Comparison of ENCODE assay signal across 14 cellular contexts in the genomic region with DNA sequence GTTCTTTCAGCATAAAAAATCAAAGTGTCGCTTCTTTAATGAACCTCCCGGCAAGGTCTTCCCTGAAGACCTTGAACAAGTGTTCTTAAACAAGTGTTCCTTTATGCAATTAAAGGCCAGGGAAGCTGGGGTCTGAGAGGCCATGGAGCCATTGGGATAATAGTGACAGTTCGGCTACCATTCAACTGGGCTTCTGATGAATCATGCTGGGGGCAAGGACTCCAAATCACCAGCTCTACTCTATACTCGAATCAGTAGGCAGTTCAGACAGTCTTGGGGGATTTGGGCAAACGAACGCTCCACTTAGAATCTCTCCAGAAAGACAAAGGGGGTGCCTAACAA. TPM values are rescaled to one million over a fixed set of nuclear protein-coding genes. Genes with fewer than 3 reads are reported as not detected.
DNase-seq lines count a peak whose midpoint lies in the region; ATAC-seq, FAIRE-seq and TF ChIP-seq lines count a peak whose summit lies in the region.
"Had no signal": no experiment of that assay in that cellular context is flagged by ENCODE, and none has a peak within 500 bp of the region (broad histone marks: within the 10 kb centered on the region; RNA-seq: fewer than 3 reads in every experiment).

No MANE protein-coding gene starts in this region.

- H2AFZ ChIP-seq in Loucy (ENCODE audit: low read length): 0 out of 2 replicates have a peak overlapping the region, but pooled peaks have one; percentile 25
- peak overlapping the region; percentile 81 for H2AFZ ChIP-seq in endothelial cell of umbilical vein (ENCODE audit: low read depth, low read length)

- intact Hi-C loops in CD4-positive, alpha-beta T cell (cut with DNase I, micrococcal nuclease): loop anchor here (1.0 to 5.0 kb wide), 3 partner anchors 15 to 202 kb away; a partner anchor contains a TSS
- intact Hi-C loops in endothelial cell of umbilical vein (cut with micrococcal nuclease) (loop anchor here (1.0 to 2.0 kb wide), 2 partner anchors 15 to 35 kb away; a partner anchor contains a TSS), pancreas (cut with DNase I) (no loop called here)

- DNase-seq in CD4-positive, alpha-beta T cell: no peak
- DNase-seq in endothelial cell of umbilical vein (ENCODE audit: low read depth, low spot score) (no peak), pancreas (no peak), middle frontal gyrus (ENCODE audit: extremely low spot score, low spot score) (no peak)
- DNase-seq: NCI-H524 treated with DMSO at 0.1 percent for 48 hours had no signal

- POLR2A ChIA-PET in CD4-positive, alpha-beta T cell (lab: Charles Lee): interaction anchor here (0.7 to 5.6 kb wide), 18 partner anchors 10 to 209 kb away, joined by 3 to 214 read pairs (median 4); a partner anchor contains a TSS
- POLR2A ChIA-PET in endothelial cell of umbilical vein (lab: Charles Lee): no interaction called here

- no peaks in the 10 kb centered on the region for H3K36me3 ChIP-seq in Loucy (ENCODE audit: insufficient read depth, low read length)
- H3K36me3 ChIP-seq in endothelial cell of umbilical vein (ENCODE audit: control insufficient read depth in 2 of 2, extremely low read depth in 1 of 2, insufficient read depth in 2 of 2, low read length in 2 of 2): no peaks in the 10 kb centered on the region
- H3K36me3 ChIP-seq in pancreas: no peaks in the 10 kb centered on the region
- H3K36me3 ChIP-seq: tibial nerve had no signal

- no peaks in the 10 kb centered on the region for H3K27me3 ChIP-seq in CD4-positive, alpha-beta T cell (ENCODE audit: control insufficient read depth, insufficient read depth, low read length)
- H3K27me3 ChIP-seq in Loucy (ENCODE audit: insufficient read depth, low read length, poor library complexity, severe bottlenecking): no peaks in the 10 kb centered on the region
- H3K27me3 ChIP-seq in endothelial cell of umbilical vein (ENCODE audit: control insufficient read depth in 2 of 2, insufficient read depth in 2 of 2, low read length in 2 of 2): no peaks in the 10 kb centered on the region
- no peaks in the 10 kb centered on the region for H3K27me3 ChIP-seq in pancreas
- H3K27me3 ChIP-seq: tibial nerve had no signal

- H3K4me1 ChIP-seq in Loucy (ENCODE audit: insufficient read depth, low read length, poor library complexity, severe bottlenecking) (peaks cover 22% of the 10 kb centered on the region), endothelial cell of umbilical vein (ENCODE audit: control insufficient read depth, extremely low read depth, insufficient read depth, low read length) (peaks cover 24% of the 10 kb centered on the region), pancreas (peaks cover 16 to 41% (median 32%) of the 10 kb centered on the region in 3 donors)

- H3K9me2 ChIP-seq in Loucy (replicated peaks; ENCODE audit: low read depth, low read length): no peaks in the 10 kb centered on the region

- ATAC-seq in CD4-positive, alpha-beta T cell (ENCODE audit: poor library complexity): no peak
- no peak for ATAC-seq in pancreas
- ATAC-seq in GM18520 (IDR thresholded peaks at IDR 0.05; ENCODE audit: unreplicated experiment): no peak
- no peak for ATAC-seq in GM21737 (IDR thresholded peaks at IDR 0.05; ENCODE audit: unreplicated experiment)
- no peak for ATAC-seq in GM18907 (IDR thresholded peaks at IDR 0.05; ENCODE audit: unreplicated experiment)

- TF ChIP-seq POLR2A in endothelial cell of umbilical vein (IDR thresholded peaks at IDR 0.05; ENCODE audit: low read depth, low read length): no peak

- H3K79me2 ChIP-seq in Loucy (ENCODE audit: insufficient read depth, low read length): no peaks in the 10 kb centered on the region
- no peaks in the 10 kb centered on the region for H3K79me2 ChIP-seq in endothelial cell of umbilical vein (ENCODE audit: control insufficient read depth, insufficient read depth, low read length)

- dilution Hi-C loops in endothelial cell of umbilical vein (cut with MboI; ENCODE audit: extremely low pct_ligation_motif_present, low sequenced_read_pairs): no loop called here

- no peaks in the 10 kb centered on the region for H3K27me3 Mint-ChIP-seq in CD4-positive, alpha-beta T cell
- H3K27me3 Mint-ChIP-seq: activated CD8-positive, alpha-beta T cell treated with anti-CD3 and anti-CD28 coated beads for 36 hours; activated naive CD8-positive, alpha-beta T cell; memory B cell had no signal

- H3K4me1 Mint-ChIP-seq in CD4-positive, alpha-beta T cell (ENCODE audit: low read depth): peaks cover 27% of the 10 kb centered on the region

- no peak for TF ChIP-seq CTCF in CD4-positive, alpha-beta T cell (IDR thresholded peaks at IDR 0.05)
- TF ChIP-seq CTCF in Loucy (conservative IDR thresholded peaks at IDR 0.05; ENCODE audit: low read length): no peak
- TF ChIP-seq CTCF in endothelial cell of umbilical vein (IDR thresholded peaks at IDR 0.05; ENCODE audit: extremely low read depth in 1 of 2, insufficient read depth in 1 of 2, low read depth in 1 of 2, low read length in 2 of 2): no peak
- TF ChIP-seq CTCF in pancreas (IDR thresholded peaks at IDR 0.05): no peak

- H3K9me1 ChIP-seq in endothelial cell of umbilical vein (replicated peaks; ENCODE audit: control insufficient read depth, extremely low read depth, insufficient read depth, low read length): no peaks in the 10 kb centered on the region

- H3K27ac ChIP-seq in CD4-positive, alpha-beta T cell (ENCODE audit: low read depth, low read length): peak overlapping the region; percentile 86
- H3K27ac ChIP-seq in endothelial cell of umbilical vein (ENCODE audit: insufficient read depth, low read depth, low read length): peak overlapping the region; percentile 14
- peak overlapping the region; percentile 63 to 82 (median 66) for H3K27ac ChIP-seq in pancreas

- H4K20me1 ChIP-seq in Loucy (ENCODE audit: insufficient read depth, low read length, poor library complexity, severe bottlenecking) (no peaks in the 10 kb centered on the region), endothelial cell of umbilical vein (replicated peaks; ENCODE audit: control insufficient read depth, extremely low read depth, insufficient read depth, low read length) (no peaks in the 10 kb centered on the region)

- 75 to 78% methylated on average over 6 of the region's 6 CpGs for WGBS in pancreas, 2 donors

- no peaks in the 10 kb centered on the region for H3F3A ChIP-seq in Loucy (ENCODE audit: low read depth)

- CTCF ChIA-PET in CD4-positive, alpha-beta T cell (lab: Charles Lee): interaction anchor here (1.0 to 2.5 kb wide), 5 partner anchors 14 to 60 kb away, joined by 3 to 16 read pairs (median 4); no protein-coding TSS in a partner anchor
- CTCF ChIA-PET in endothelial cell of umbilical vein (lab: Charles Lee): no interaction called here

- H3K4me2 ChIP-seq in Loucy (ENCODE audit: low read depth, low read length, poor library complexity, severe bottlenecking) (peak overlapping the region; percentile 78), endothelial cell of umbilical vein (ENCODE audit: insufficient read depth, low read length) (no peak overlapping the region)

- H3K36me3 Mint-ChIP-seq in CD4-positive, alpha-beta T cell (ENCODE audit: low read depth): no peaks in the 10 kb centered on the region
- H3K36me3 Mint-ChIP-seq: activated naive CD8-positive, alpha-beta T cell had no signal

- no peak overlapping the region for H3K27ac Mint-ChIP-seq in CD4-positive, alpha-beta T cell
- H3K27ac Mint-ChIP-seq: activated CD8-positive, alpha-beta T cell treated with anti-CD3 and anti-CD28 coated beads for 36 hours; activated naive CD8-positive, alpha-beta T cell; memory B cell; T-helper 1 cell treated with Interleukin-12 subunit alpha and Interleukin-12 subunit beta and Interleukin-4 antibody, amounts not matched to agents 30 μg/mL and 1 μg/mL, for 36 hours had no signal

- no peak for FAIRE-seq in endothelial cell of umbilical vein (lab: Jason Lieb, UNC)
- no peak for FAIRE-seq in pancreas (lab: Jason Lieb, UNC)

- H3K9me3 ChIP-seq in CD4-positive, alpha-beta T cell (ENCODE audit: control insufficient read depth, low read length): no peaks in the 10 kb centered on the region
- H3K9me3 ChIP-seq in Loucy (ENCODE audit: insufficient read depth, low read depth, low read length) (no peaks in the 10 kb centered on the region), endothelial cell of umbilical vein (replicated peaks; ENCODE audit: control insufficient read depth, insufficient read depth, low read length) (no peaks in the 10 kb centered on the region), pancreas (no peaks in the 10 kb centered on the region)
- H3K9me3 ChIP-seq: tibial nerve had no signal

- H3K9ac ChIP-seq in Loucy (ENCODE audit: low read depth, low read length, poor library complexity, severe bottlenecking) (no peak overlapping the region), endothelial cell of umbilical vein (replicated peaks; ENCODE audit: extremely low read depth, insufficient read depth, low read length) (no peak overlapping the region)

- peak overlapping the region; percentile 41 for H3K4me3 ChIP-seq in Loucy (ENCODE audit: low read length, poor library complexity, severe bottlenecking)
- H3K4me3 ChIP-seq in endothelial cell of umbilical vein (replicated peaks in 1 of 3; ENCODE audit: insufficient read depth in 1 of 3, low read depth in 1 of 3, low read length in 3 of 3): no peak overlapping the region
- H3K4me3 ChIP-seq in pancreas: no peak overlapping the region
- H3K4me3 ChIP-seq: tibial nerve had no signal

- H3K4me3 Mint-ChIP-seq in CD4-positive, alpha-beta T cell: no peak overlapping the region
- H3K4me3 Mint-ChIP-seq: activated CD8-positive, alpha-beta T cell treated with anti-CD3 and anti-CD28 coated beads for 36 hours; activated naive CD8-positive, alpha-beta T cell; memory B cell; T-helper 1 cell treated with Interleukin-12 subunit alpha and Interleukin-12 subunit beta and Interleukin-4 antibody, amounts not matched to agents 30 μg/mL and 1 μg/mL, for 36 hours had no signal

- no TSS peak for BruUV-seq in endothelial cell of umbilical vein (replicated peaks; lab: Mats Ljungman, UMichigan)

- H3K9me3 Mint-ChIP-seq in CD4-positive, alpha-beta T cell: no peaks in the 10 kb centered on the region
- H3K9me3 Mint-ChIP-seq: memory B cell; T-helper 1 cell treated with Interleukin-12 subunit alpha and Interleukin-12 subunit beta and Interleukin-4 antibody, amounts not matched to agents 30 μg/mL and 1 μg/mL, for 36 hours had no signal

TF ChIP-seq in endothelial cell of umbilical vein, 7 proteins besides CTCF, POLR2A, EP300 and RAD21 (continues in another document):
- TF ChIP-seq MYC (IDR thresholded peaks at IDR 0.05; ENCODE audit: low read depth, low read length): no peak

RNA-seq across cellular contexts. Expression of a gene that starts 34.7 kb away (rescaled TPM):
- total RNA-seq in CD4-positive, alpha-beta T cell: 100 to 1,000 TPM; 434 to 449 TPM
- total RNA-seq in endothelial cell of umbilical vein (105 and 108 TPM in 2 replicates), pancreas (100 to 1,000 TPM in 3 of 6 donors, 10 to 100 TPM in 3; 68.1 to 109 (median 94.8) TPM)
- polyA plus RNA-seq in endothelial cell of umbilical vein (54.5 and 58.5 TPM in 2 replicates), pancreas (10 to 100 TPM; 70.6 to 91.6 TPM)
- 61.7 and 70.4 TPM in 2 replicates for polyA plus RNA-seq in endothelial cell of umbilical vein (2011; cell fraction: cytosol; rRNA removed)
- 99.6 and 120 TPM in 2 replicates for polyA plus RNA-seq in endothelial cell of umbilical vein (2011; cell fraction: nucleus; rRNA removed)
- 76.0 and 97.3 TPM in 2 replicates for polyA plus RNA-seq in endothelial cell of umbilical vein (2012)
- 61.0 and 62.0 TPM in 2 replicates for polyA minus RNA-seq in endothelial cell of umbilical vein
- 42.7 TPM for polyA minus RNA-seq in endothelial cell of umbilical vein (2011; cell fraction: cytosol; rRNA and poly(A)+ RNA removed)
- 26.8 and 29.3 TPM in 2 replicates for polyA minus RNA-seq in endothelial cell of umbilical vein (2011; cell fraction: nucleus; rRNA and poly(A)+ RNA removed)

Comparison
In these comparisons a context has a peak if more than half of its experiments do, and no peak if none do; other contexts are left out.
1. H3K27ac ChIP-seq: peak in every context shown above with its lines; median percentile 86 in CD4-positive, alpha-beta T cell; 66 in pancreas; 14 in endothelial cell of umbilical vein.
2. intact Hi-C loops: an anchor here in CD4-positive, alpha-beta T cell (1.0 to 5.0 kb wide) and endothelial cell of umbilical vein (1.0 to 2.0 kb wide); none called in pancreas.